In the genomic region with DNA sequence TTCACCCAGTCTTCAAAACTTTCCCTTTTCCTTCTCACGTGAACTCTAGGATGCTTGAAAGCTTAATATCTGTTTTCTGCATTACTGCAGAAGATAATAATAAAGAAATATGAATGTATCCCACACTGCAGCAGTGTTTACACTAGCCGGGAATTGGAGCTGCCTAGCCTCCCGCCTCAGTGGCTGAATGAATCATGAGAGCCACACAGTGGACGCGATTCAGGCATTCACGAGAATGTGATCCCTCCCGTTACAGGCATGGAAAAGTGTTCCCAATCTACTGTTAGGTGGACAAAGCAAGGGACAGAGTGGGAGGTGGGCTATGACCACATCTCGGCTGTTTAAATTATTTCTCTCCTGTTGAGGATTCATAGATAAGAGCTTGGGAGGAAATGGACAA, we compare ENCODE assay signal across 16 cellular contexts.
DNase-seq lines count a peak whose midpoint lies in the region; ATAC-seq and TF ChIP-seq lines count a peak whose summit lies in the region.
"Had no signal": no experiment of that assay in that cellular context is flagged by ENCODE, and none has a peak within 500 bp of the region (broad histone marks: within the 10 kb centered on the region; RNA-seq: fewer than 3 reads in every experiment).

No MANE protein-coding gene starts in this region.

- H3K36me3 Mint-ChIP-seq in dendritic cell treated with granulocyte-macrophage colony-stimulating factor and Interleukin-4, amounts not matched to agents 40 ng/mL and 50 ng/mL, for 4 days (ENCODE audit: low read depth), result peaks cover 86% of the 10 kb centered on the region
- H3K36me3 Mint-ChIP-seq: activated naive CD4-positive, alpha-beta T cell treated with anti-CD3 and anti-CD28 coated beads, Interleukin-2, amount 50 U/mL, for 24 hours; stimulated activated memory B cell treated with anti-CD40 and anti-IgM and Interleukin-4, amounts not matched to agents 10 μg/mL and 1 μg/mL and 100 μg/mL, for 72 hours had no signal

- no peaks in the 10 kb centered on the region for H3K9me3 Mint-ChIP-seq in dendritic cell treated with granulocyte-macrophage colony-stimulating factor and Interleukin-4, amounts not matched to agents 40 ng/mL and 50 ng/mL, for 4 days
- H3K9me3 Mint-ChIP-seq: activated naive CD4-positive, alpha-beta T cell treated with anti-CD3 and anti-CD28 coated beads, Interleukin-2, amount 50 U/mL, for 24 hours had no signal

- H3K4me3 ChIP-seq in left lung (no peak overlapping the region), smooth muscle cell (no peak overlapping the region)
- H3K4me3 ChIP-seq: GM12878 had no signal

- H3K79me2 ChIP-seq in smooth muscle cell (ENCODE audit: low read depth), result no peaks in the 10 kb centered on the region

- peaks cover 73% of the 10 kb centered on the region for H3K4me1 Mint-ChIP-seq in dendritic cell treated with granulocyte-macrophage colony-stimulating factor and Interleukin-4, amounts not matched to agents 40 ng/mL and 50 ng/mL, for 4 days (ENCODE audit: low read depth)
- H3K4me1 Mint-ChIP-seq: activated naive CD4-positive, alpha-beta T cell treated with anti-CD3 and anti-CD28 coated beads, Interleukin-2, amount 50 U/mL, for 24 hours; stimulated activated memory B cell treated with anti-CD40 and anti-IgM and Interleukin-4, amounts not matched to agents 10 μg/mL and 1 μg/mL and 100 μg/mL, for 72 hours had no signal

- DNase-seq in M059J (ENCODE audit: low read depth) (peak; percentile 9), left lung (no peak), smooth muscle cell (lab: John Stamatoyannopoulos, UW; ENCODE audit: unreplicated experiment) (no peak), NCI-H748 treated with DMSO at 0.1 percent for 48 hours (lab: John Stamatoyannopoulos, UW) (no peak)
- DNase-seq: cortex of kidney; foreskin keratinocyte; NCI-H1105 treated with DMSO at 0.1 percent for 48 hours; NCI-H345; stimulated activated CD4-positive, alpha-beta T cell treated with anti-CD3 and anti-CD28 coated beads, Interleukin-4, amount 100 ng/mL, for 4 hours had no signal

- H3K27me3 Mint-ChIP-seq in dendritic cell treated with granulocyte-macrophage colony-stimulating factor and Interleukin-4, amounts not matched to agents 40 ng/mL and 50 ng/mL, for 4 days, result no peaks in the 10 kb centered on the region
- H3K27me3 Mint-ChIP-seq: stimulated activated memory B cell treated with anti-CD40 and anti-IgM and Interleukin-4, amounts not matched to agents 10 μg/mL and 1 μg/mL and 100 μg/mL, for 72 hours had no signal

- peak overlapping the region; percentile 77 for H3K4me2 ChIP-seq in smooth muscle cell

- peaks cover 0 to 22% of the 10 kb centered on the region in 2 donors for H3K4me1 ChIP-seq in left lung
- peaks cover 2% of the 10 kb centered on the region for H3K4me1 ChIP-seq in smooth muscle cell (ENCODE audit: low read depth)
- H3K4me1 ChIP-seq: foreskin keratinocyte had no signal

- H3K4me3 Mint-ChIP-seq in dendritic cell treated with granulocyte-macrophage colony-stimulating factor and Interleukin-4, amounts not matched to agents 40 ng/mL and 50 ng/mL, for 4 days, result no peak overlapping the region
- H3K4me3 Mint-ChIP-seq: activated naive CD4-positive, alpha-beta T cell treated with anti-CD3 and anti-CD28 coated beads, Interleukin-2, amount 50 U/mL, for 24 hours; CD14-positive monocyte; stimulated activated memory B cell treated with anti-CD40 and anti-IgM and Interleukin-4, amounts not matched to agents 10 μg/mL and 1 μg/mL and 100 μg/mL, for 72 hours had no signal

- ATAC-seq in left lung (peak; percentile 73), GM18870 (IDR thresholded peaks at IDR 0.05; ENCODE audit: unreplicated experiment) (no peak), GM18907 (IDR thresholded peaks at IDR 0.05; ENCODE audit: unreplicated experiment) (no peak)
- ATAC-seq: foreskin keratinocyte; GM12878; stimulated activated memory B cell treated with anti-CD40 and anti-IgM and Interleukin-4, amounts not matched to agents 10 μg/mL and 1 μg/mL and 100 μg/mL, for 72 hours had no signal

- H3K27ac ChIP-seq in left lung (no peak overlapping the region), smooth muscle cell (ENCODE audit: low read depth) (peak overlapping the region; percentile 39)
- H3K27ac ChIP-seq: foreskin keratinocyte had no signal

- intact Hi-C loops in dendritic cell treated with granulocyte-macrophage colony-stimulating factor and Interleukin-4, amounts not matched to agents 40 ng/mL and 50 ng/mL, for 4 days (cut with micrococcal nuclease), result no loop called here
- intact Hi-C loops in left lung (cut with DNase I), result loop anchor here in 1 of 2 donors (5.0 kb wide), 1 partner anchor 319 kb away; no protein-coding TSS in a partner anchor

- H3K9me3 ChIP-seq in left lung, result no peaks in the 10 kb centered on the region
- H3K9me3 ChIP-seq in smooth muscle cell (replicated peaks; ENCODE audit: low read depth), result no peaks in the 10 kb centered on the region

- no peak for TF ChIP-seq CTCF in left lung (IDR thresholded peaks at IDR 0.05)
- TF ChIP-seq CTCF in smooth muscle cell (IDR thresholded peaks at IDR 0.05; ENCODE audit: borderline replicate concordance, insufficient read depth, poor library complexity, severe bottlenecking), result peak; percentile 7

- no peaks in the 10 kb centered on the region for H4K20me1 ChIP-seq in smooth muscle cell (ENCODE audit: low read depth)

- H3K9ac ChIP-seq in smooth muscle cell (ENCODE audit: low read depth), result no peak overlapping the region

- H3K36me3 ChIP-seq in left lung (peaks cover 0 to 45% of the 10 kb centered on the region in 2 donors), smooth muscle cell (ENCODE audit: low read depth) (no peaks in the 10 kb centered on the region)

- no peak overlapping the region for H2AFZ ChIP-seq in smooth muscle cell (ENCODE audit: low read depth)

- peaks cover 7% of the 10 kb centered on the region for H3F3A ChIP-seq in smooth muscle cell (ENCODE audit: low read depth)

- peak overlapping the region; percentile 74 for H3K27ac Mint-ChIP-seq in dendritic cell treated with granulocyte-macrophage colony-stimulating factor and Interleukin-4, amounts not matched to agents 40 ng/mL and 50 ng/mL, for 4 days
- H3K27ac Mint-ChIP-seq: activated naive CD4-positive, alpha-beta T cell treated with anti-CD3 and anti-CD28 coated beads, Interleukin-2, amount 50 U/mL, for 24 hours; stimulated activated memory B cell treated with anti-CD40 and anti-IgM and Interleukin-4, amounts not matched to agents 10 μg/mL and 1 μg/mL and 100 μg/mL, for 72 hours had no signal

- H3K27me3 ChIP-seq in left lung (no peaks in the 10 kb centered on the region), smooth muscle cell (ENCODE audit: low read depth) (no peaks in the 10 kb centered on the region)
- H3K27me3 ChIP-seq: foreskin keratinocyte had no signal

- 39% methylated on average over 8 of the region's 8 CpGs for WGBS in smooth muscle cell (ENCODE audit: low lambda C conversion rate)
